ENCODE assay signal across 2 cellular contexts in the genomic region with DNA sequence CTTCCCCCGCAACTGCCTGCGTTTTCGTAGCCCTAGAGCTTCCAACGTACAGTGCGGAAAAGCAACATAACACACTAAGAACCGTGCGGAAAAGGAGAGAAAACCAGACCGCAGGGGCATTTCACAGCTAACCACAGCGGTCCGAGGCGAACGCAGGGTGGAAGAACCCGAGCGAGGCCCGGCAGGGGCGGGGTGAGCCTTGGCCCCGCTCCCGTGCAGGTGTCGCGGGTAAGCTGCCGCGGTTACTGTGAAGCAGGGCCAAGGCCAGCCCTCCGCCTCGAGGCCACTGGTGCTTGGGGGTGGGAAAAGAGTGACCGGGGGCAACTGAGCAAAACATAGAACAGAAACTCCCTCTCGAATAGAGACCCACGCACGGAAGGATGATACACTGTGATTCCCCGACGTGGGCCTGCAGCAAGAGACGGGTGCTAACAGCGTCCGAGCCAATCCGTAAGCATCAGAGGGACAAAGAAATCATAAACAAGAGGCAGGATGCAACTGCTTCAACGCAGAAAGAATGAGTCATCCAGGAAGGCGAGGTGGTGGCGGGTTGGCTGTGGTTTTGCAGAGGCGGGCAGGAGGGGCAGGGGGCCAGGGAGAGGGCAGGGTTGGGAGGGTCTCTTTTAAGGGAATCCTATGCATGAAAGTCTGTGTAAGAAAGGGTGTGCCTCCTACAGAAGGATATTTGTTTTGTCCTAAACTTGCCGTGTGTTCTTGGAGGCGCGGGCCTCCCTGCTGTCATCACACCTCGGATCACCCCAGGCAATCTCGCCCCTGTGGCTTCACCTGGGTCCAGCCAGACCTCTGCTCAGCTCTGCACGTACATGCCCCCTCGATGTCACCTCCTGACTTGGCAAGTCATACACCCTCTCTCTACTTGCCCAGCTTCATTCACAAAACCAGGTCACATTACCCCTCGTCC.
TF ChIP-seq lines count a peak whose summit lies in the region.

No MANE protein-coding gene starts in this region.

TF ChIP-seq in IMR-90, 13 proteins besides CTCF, POLR2A, EP300 and RAD21:
- TF ChIP-seq MAFK (IDR thresholded peaks at IDR 0.05; ENCODE audit: low read depth, low read length) (no peak), FOS (IDR thresholded peaks at IDR 0.05; ENCODE audit: low read depth, low read length) (peak; percentile 72)

TF ChIP-seq in K562, 482 proteins besides CTCF, POLR2A, EP300 and RAD21:
- TF ChIP-seq, protein P1, sequence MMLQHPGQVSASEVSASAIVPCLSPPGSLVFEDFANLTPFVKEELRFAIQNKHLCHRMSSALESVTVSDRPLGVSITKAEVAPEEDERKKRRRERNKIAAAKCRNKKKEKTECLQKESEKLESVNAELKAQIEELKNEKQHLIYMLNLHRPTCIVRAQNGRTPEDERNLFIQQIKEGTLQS (IDR thresholded peaks at IDR 0.05) = peak; percentile 83
- TF ChIP-seq, protein P1 (CRISPR knock-in tag; conservative IDR thresholded peaks at IDR 0.05) = no peak
- TF ChIP-seq, protein P2, sequence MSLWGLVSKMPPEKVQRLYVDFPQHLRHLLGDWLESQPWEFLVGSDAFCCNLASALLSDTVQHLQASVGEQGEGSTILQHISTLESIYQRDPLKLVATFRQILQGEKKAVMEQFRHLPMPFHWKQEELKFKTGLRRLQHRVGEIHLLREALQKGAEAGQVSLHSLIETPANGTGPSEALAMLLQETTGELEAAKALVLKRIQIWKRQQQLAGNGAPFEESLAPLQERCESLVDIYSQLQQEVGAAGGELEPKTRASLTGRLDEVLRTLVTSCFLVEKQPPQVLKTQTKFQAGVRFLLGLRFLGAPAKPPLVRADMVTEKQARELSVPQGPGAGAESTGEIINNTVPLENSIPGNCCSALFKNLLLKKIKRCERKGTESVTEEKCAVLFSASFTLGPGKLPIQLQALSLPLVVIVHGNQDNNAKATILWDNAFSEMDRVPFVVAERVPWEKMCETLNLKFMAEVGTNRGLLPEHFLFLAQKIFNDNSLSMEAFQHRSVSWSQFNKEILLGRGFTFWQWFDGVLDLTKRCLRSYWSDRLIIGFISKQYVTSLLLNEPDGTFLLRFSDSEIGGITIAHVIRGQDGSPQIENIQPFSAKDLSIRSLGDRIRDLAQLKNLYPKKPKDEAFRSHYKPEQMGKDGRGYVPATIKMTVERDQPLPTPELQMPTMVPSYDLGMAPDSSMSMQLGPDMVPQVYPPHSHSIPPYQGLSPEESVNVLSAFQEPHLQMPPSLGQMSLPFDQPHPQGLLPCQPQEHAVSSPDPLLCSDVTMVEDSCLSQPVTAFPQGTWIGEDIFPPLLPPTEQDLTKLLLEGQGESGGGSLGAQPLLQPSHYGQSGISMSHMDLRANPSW (CRISPR knock-in tag; IDR thresholded peaks at IDR 0.05) = no peak
- peak; percentile 71 for TF ChIP-seq FOSL1 (tag; conservative IDR thresholded peaks at IDR 0.05)
- no peak for TF ChIP-seq ZNF24 (IDR thresholded peaks at IDR 0.05)
- TF ChIP-seq KDM5B (IDR thresholded peaks at IDR 0.05; ENCODE audit: insufficient replicate concordance, low read depth, low read length) = no peak
- TF ChIP-seq C11orf30 (IDR thresholded peaks at IDR 0.05; ENCODE audit: low read depth) = no peak
- peak; percentile 28; the same call in 1 of the 2 replicates for TF ChIP-seq ZBTB7A (IDR thresholded peaks at IDR 0.05; ENCODE audit: borderline replicate concordance, control insufficient read depth, low read depth, low read length)
- peak; percentile 86 for TF ChIP-seq JUND (IDR thresholded peaks at IDR 0.05; ENCODE audit: borderline replicate concordance, low read depth, low read length)
- TF ChIP-seq JUND (tag; IDR thresholded peaks at IDR 0.05; ENCODE audit: borderline replicate concordance, low read depth, low read length) = peak; percentile 77; the same call in 1 of the 3 replicates
- TF ChIP-seq ZFP36 (IDR thresholded peaks at IDR 0.05; ENCODE audit: low read depth, low read length, partially characterized antibody) = no peak
- no peak for TF ChIP-seq ESRRB (CRISPR knock-in tag; IDR thresholded peaks at IDR 0.05; ENCODE audit: borderline replicate concordance)
- 0 out of 2 replicates have a peak, but pooled peaks have one; percentile 21 for TF ChIP-seq ELF1 (tag; IDR thresholded peaks at IDR 0.05)
- TF ChIP-seq CHD4 (IDR thresholded peaks at IDR 0.05; ENCODE audit: insufficient read depth, insufficient replicate concordance, low read depth, low read length, poor library complexity, severe bottlenecking) = no peak
- TF ChIP-seq JUN (IDR thresholded peaks at IDR 0.05; ENCODE audit: borderline replicate concordance, low read depth, low read length) = peak; percentile 46; the same call in 1 of the 2 replicates
- no peak for TF ChIP-seq JUN (CRISPR knock-in tag; IDR thresholded peaks at IDR 0.05; ENCODE audit: borderline replicate concordance)
- 0 out of 4 replicates have a peak, but pooled peaks of 1 of the 2 experiments have one; percentile 27 for TF ChIP-seq FOXK2 (conservative IDR thresholded peaks at IDR 0.05 in 1 of 2, IDR thresholded peaks at IDR 0.05 in 1 of 2; ENCODE audit: low read depth in 2 of 2)
- TF ChIP-seq HNRNPLL (IDR thresholded peaks at IDR 0.05; ENCODE audit: low read depth, low read length, poor library complexity, severe bottlenecking) = peak; percentile 36
- no peak for TF ChIP-seq POLR3G (IDR thresholded peaks at IDR 0.05; ENCODE audit: extremely low read depth, insufficient read length, insufficient replicate concordance)
- TF ChIP-seq TFAM (CRISPR knock-in tag; conservative IDR thresholded peaks at IDR 0.05) = no peak
- no peak for TF ChIP-seq SETDB1 (IDR thresholded peaks at IDR 0.05; ENCODE audit: low read length)
- 0 out of 2 replicates have a peak, but pooled peaks have one; percentile 15 for TF ChIP-seq NCOA6 (IDR thresholded peaks at IDR 0.05)
- TF ChIP-seq SMAD4 (CRISPR knock-in tag; conservative IDR thresholded peaks at IDR 0.05) = no peak
- TF ChIP-seq, protein P3, sequence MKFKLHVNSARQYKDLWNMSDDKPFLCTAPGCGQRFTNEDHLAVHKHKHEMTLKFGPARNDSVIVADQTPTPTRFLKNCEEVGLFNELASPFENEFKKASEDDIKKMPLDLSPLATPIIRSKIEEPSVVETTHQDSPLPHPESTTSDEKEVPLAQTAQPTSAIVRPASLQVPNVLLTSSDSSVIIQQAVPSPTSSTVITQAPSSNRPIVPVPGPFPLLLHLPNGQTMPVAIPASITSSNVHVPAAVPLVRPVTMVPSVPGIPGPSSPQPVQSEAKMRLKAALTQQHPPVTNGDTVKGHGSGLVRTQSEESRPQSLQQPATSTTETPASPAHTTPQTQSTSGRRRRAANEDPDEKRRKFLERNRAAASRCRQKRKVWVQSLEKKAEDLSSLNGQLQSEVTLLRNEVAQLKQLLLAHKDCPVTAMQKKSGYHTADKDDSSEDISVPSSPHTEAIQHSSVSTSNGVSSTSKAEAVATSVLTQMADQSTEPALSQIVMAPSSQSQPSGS (CRISPR knock-in tag; IDR thresholded peaks at IDR 0.05) = no peak
- TF ChIP-seq CTBP1 (IDR thresholded peaks at IDR 0.05; ENCODE audit: borderline replicate concordance) = peak; percentile 19; the same call in 1 of the 2 replicates
- TF ChIP-seq EGR1 (conservative IDR thresholded peaks at IDR 0.05) = peak; percentile 63
- peak; percentile 35; the same call in 1 of the 2 replicates for TF ChIP-seq NFIC (IDR thresholded peaks at IDR 0.05)
- TF ChIP-seq, protein P4, sequence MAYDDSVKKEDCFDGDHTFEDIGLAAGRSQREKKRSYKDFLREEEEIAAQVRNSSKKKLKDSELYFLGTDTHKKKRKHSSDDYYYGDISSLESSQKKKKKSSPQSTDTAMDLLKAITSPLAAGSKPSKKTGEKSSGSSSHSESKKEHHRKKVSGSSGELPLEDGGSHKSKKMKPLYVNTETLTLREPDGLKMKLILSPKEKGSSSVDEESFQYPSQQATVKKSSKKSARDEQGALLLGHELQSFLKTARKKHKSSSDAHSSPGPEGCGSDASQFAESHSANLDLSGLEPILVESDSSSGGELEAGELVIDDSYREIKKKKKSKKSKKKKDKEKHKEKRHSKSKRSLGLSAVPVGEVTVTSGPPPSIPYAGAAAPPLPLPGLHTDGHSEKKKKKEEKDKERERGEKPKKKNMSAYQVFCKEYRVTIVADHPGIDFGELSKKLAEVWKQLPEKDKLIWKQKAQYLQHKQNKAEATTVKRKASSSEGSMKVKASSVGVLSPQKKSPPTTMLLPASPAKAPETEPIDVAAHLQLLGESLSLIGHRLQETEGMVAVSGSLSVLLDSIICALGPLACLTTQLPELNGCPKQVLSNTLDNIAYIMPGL (CRISPR knock-in tag; IDR thresholded peaks at IDR 0.05) = no peak
- peak; percentile 42; the same call in 1 of the 2 replicates for TF ChIP-seq ARID1B (IDR thresholded peaks at IDR 0.05)
- peak; percentile 45 for TF ChIP-seq VEZF1 (CRISPR knock-in tag; IDR thresholded peaks at IDR 0.05)
- no peak for TF ChIP-seq ZNF644 (tag; IDR thresholded peaks at IDR 0.05; ENCODE audit: low read depth)
- TF ChIP-seq, protein P5, sequence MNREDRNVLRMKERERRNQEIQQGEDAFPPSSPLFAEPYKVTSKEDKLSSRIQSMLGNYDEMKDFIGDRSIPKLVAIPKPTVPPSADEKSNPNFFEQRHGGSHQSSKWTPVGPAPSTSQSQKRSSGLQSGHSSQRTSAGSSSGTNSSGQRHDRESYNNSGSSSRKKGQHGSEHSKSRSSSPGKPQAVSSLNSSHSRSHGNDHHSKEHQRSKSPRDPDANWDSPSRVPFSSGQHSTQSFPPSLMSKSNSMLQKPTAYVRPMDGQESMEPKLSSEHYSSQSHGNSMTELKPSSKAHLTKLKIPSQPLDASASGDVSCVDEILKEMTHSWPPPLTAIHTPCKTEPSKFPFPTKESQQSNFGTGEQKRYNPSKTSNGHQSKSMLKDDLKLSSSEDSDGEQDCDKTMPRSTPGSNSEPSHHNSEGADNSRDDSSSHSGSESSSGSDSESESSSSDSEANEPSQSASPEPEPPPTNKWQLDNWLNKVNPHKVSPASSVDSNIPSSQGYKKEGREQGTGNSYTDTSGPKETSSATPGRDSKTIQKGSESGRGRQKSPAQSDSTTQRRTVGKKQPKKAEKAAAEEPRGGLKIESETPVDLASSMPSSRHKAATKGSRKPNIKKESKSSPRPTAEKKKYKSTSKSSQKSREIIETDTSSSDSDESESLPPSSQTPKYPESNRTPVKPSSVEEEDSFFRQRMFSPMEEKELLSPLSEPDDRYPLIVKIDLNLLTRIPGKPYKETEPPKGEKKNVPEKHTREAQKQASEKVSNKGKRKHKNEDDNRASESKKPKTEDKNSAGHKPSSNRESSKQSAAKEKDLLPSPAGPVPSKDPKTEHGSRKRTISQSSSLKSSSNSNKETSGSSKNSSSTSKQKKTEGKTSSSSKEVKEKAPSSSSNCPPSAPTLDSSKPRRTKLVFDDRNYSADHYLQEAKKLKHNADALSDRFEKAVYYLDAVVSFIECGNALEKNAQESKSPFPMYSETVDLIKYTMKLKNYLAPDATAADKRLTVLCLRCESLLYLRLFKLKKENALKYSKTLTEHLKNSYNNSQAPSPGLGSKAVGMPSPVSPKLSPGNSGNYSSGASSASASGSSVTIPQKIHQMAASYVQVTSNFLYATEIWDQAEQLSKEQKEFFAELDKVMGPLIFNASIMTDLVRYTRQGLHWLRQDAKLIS (CRISPR knock-in tag; IDR thresholded peaks at IDR 0.05) = no peak
- TF ChIP-seq, protein P6, sequence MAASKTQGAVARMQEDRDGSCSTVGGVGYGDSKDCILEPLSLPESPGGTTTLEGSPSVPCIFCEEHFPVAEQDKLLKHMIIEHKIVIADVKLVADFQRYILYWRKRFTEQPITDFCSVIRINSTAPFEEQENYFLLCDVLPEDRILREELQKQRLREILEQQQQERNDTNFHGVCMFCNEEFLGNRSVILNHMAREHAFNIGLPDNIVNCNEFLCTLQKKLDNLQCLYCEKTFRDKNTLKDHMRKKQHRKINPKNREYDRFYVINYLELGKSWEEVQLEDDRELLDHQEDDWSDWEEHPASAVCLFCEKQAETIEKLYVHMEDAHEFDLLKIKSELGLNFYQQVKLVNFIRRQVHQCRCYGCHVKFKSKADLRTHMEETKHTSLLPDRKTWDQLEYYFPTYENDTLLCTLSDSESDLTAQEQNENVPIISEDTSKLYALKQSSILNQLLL (CRISPR knock-in tag; IDR thresholded peaks at IDR 0.05; ENCODE audit: borderline replicate concordance) = no peak
- TF ChIP-seq CREM (IDR thresholded peaks at IDR 0.05; ENCODE audit: low read depth) = peak; percentile 45; the same call in 1 of the 2 replicates
- no peak for TF ChIP-seq ZNF274 (IDR thresholded peaks at IDR 0.05; ENCODE audit: borderline replicate concordance, low read depth, low read length)
- TF ChIP-seq ESRRA (IDR thresholded peaks at IDR 0.05; ENCODE audit: borderline replicate concordance, low read depth) = no peak
